ENCODE assay signal across 8 cellular contexts in the genomic region with DNA sequence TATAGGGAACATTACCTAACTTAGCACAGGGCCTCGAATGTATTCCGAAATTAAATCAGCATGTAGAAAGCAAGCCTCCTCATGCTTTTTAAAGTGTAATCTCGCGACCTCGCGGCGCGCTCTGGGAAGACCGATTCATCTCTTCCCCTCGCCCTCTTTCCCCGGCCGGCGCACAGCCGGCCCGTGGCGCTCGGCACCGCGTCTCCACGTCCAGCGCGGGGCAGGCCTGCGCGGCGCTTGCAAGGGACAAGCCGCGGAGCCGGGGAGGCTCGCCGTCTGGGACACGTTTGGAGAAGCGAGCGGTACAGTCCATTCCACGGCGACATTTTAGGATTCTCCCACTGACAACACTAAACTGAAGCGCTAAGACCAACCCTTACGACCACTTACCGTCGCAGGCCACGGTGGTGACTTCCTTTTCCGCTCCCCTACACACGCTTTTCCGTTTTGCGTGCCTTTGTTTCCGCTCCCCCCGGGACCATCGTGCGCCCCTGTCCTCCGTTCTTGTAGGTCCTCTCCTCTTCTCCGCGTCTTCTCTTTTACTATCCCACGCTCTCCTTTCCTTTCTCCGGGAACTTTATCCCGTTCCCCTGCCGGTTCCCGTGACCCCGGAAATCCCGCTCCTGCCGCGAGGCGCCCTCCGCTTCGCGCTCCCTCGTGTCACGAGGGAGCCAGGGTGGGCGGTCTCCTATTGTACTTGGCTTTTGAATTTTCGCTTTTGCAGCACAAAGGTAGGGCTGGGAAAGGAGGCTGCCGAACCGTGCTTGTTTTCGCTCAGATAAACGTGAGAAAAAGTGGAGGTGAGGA. TPM values are rescaled to one million over a fixed set of nuclear protein-coding genes. Genes with fewer than 3 reads are reported as not detected.
DNase-seq lines count a peak whose midpoint lies in the region; ATAC-seq, FAIRE-seq and TF ChIP-seq lines count a peak whose summit lies in the region.

A gene with protein sequence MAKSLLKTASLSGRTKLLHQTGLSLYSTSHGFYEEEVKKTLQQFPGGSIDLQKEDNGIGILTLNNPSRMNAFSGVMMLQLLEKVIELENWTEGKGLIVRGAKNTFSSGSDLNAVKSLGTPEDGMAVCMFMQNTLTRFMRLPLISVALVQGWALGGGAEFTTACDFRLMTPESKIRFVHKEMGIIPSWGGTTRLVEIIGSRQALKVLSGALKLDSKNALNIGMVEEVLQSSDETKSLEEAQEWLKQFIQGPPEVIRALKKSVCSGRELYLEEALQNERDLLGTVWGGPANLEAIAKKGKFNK (minus strand): TSS at position 664 of the 807 bp plus-strand sequence. CDS start 12,581 bp downstream, outside the sequence.

- peak; percentile 88 for TF ChIP-seq POLR2A in Raji (IDR thresholded peaks at IDR 0.05; ENCODE audit: insufficient read depth, low read depth, low read length)

- H3K27me3 Mint-ChIP-seq in GM23338 (ENCODE audit: insufficient read depth, low read depth, poor library complexity): no peaks in the 10 kb centered on the region

- H3K36me3 ChIP-seq in GM23338 (ENCODE audit: insufficient read depth) (no peaks in the 10 kb centered on the region), neutrophil (no peaks in the 10 kb centered on the region)

- H3K4me1 ChIP-seq in GM23338 (ENCODE audit: insufficient read depth) (peaks cover 51% of the 10 kb centered on the region), neutrophil (ENCODE audit: control insufficient read depth in 1 of 2, insufficient read depth in 1 of 2, low read depth in 1 of 2, low read length in 1 of 2) (peaks cover 71 to 73% of the 10 kb centered on the region in 2 experiments)

- no peak for TF ChIP-seq CTCF in GM23338 (conservative IDR thresholded peaks at IDR 0.05; ENCODE audit: low read depth in 2 of 2)
- peak; percentile 12 for TF ChIP-seq CTCF in neutrophil (IDR thresholded peaks at IDR 0.05)

- H3K9me3 ChIP-seq in neutrophil: no peaks in the 10 kb centered on the region

- FAIRE-seq in frontal cortex (lab: Jason Lieb, UNC): no peak

- peaks cover 21% of the 10 kb centered on the region for H3K4me1 Mint-ChIP-seq in GM23338

- H3K27ac ChIP-seq in GM23338 (ENCODE audit: low read depth) (peak within 1 kb of the TSS; percentile 77), neutrophil (peak within 1 kb of the TSS; percentile 79), substantia nigra (ENCODE audit: low read depth, low read length, poor library complexity, severe bottlenecking) (peak within 1 kb of the TSS; percentile 16)

- no peaks in the 10 kb centered on the region for H3K9me2 ChIP-seq in GM23338 (ENCODE audit: insufficient read depth)

- H2AFZ ChIP-seq in GM23338: peak within 1 kb of the TSS; percentile 61; the same call in 1 of the 2 replicates

- H3K4me2 ChIP-seq in GM23338: peak within 1 kb of the TSS; percentile 79

- no peaks in the 10 kb centered on the region for H4K20me1 ChIP-seq in GM23338 (replicated peaks; ENCODE audit: insufficient read depth)

- H3K4me3 ChIP-seq in GM23338 (peak within 1 kb of the TSS; percentile 64), neutrophil (ENCODE audit: low read depth in 1 of 2, low read length in 1 of 2) (peak within 1 kb of the TSS; percentile 76 to 87)

- no peak within 1 kb of the TSS for H3K4me3 Mint-ChIP-seq in GM23338

- H3K9me3 Mint-ChIP-seq in GM23338: no peaks in the 10 kb centered on the region

- H3K36me3 Mint-ChIP-seq in GM23338 (ENCODE audit: low read depth): peaks cover 6% of the 10 kb centered on the region; the same call in 1 of the 3 replicates

- H3K79me2 ChIP-seq in GM23338 (replicated peaks; ENCODE audit: insufficient read depth): peaks cover 69% of the 10 kb centered on the region

- peak; percentile 74 for ATAC-seq in GM23338

- no peaks in the 10 kb centered on the region for H3K27me3 ChIP-seq in GM23338 (ENCODE audit: insufficient read depth)
- no peaks in the 10 kb centered on the region for H3K27me3 ChIP-seq in neutrophil

- no peak within 1 kb of the TSS for H3K27ac Mint-ChIP-seq in GM23338

- DNase-seq in EH (ENCODE audit: low read depth): peak; percentile 72
- peak; percentile 79 for DNase-seq in GM23338 (ENCODE audit: low spot score)
- DNase-seq in LHCN-M2 (ENCODE audit: low read depth): peak; percentile 87
- DNase-seq in activated effector memory CD4-positive, alpha-beta T cell treated with Interleukin-2 at 50 U/mL for 16 hours: peak; percentile 59
- peak; percentile 46 to 53 for DNase-seq in frontal cortex (ENCODE audit: low spot score in 2 of 2)
- DNase-seq in substantia nigra (lab: John Stamatoyannopoulos, UW): peak in 47 of 49 donors; percentile 5 to 78 (median 52)

- H3F3A ChIP-seq in GM23338 (replicated peaks; ENCODE audit: low read depth): no peaks in the 10 kb centered on the region

TF ChIP-seq in GM23338, 12 proteins besides CTCF, POLR2A, EP300 and RAD21:
- TF ChIP-seq, protein P1, sequence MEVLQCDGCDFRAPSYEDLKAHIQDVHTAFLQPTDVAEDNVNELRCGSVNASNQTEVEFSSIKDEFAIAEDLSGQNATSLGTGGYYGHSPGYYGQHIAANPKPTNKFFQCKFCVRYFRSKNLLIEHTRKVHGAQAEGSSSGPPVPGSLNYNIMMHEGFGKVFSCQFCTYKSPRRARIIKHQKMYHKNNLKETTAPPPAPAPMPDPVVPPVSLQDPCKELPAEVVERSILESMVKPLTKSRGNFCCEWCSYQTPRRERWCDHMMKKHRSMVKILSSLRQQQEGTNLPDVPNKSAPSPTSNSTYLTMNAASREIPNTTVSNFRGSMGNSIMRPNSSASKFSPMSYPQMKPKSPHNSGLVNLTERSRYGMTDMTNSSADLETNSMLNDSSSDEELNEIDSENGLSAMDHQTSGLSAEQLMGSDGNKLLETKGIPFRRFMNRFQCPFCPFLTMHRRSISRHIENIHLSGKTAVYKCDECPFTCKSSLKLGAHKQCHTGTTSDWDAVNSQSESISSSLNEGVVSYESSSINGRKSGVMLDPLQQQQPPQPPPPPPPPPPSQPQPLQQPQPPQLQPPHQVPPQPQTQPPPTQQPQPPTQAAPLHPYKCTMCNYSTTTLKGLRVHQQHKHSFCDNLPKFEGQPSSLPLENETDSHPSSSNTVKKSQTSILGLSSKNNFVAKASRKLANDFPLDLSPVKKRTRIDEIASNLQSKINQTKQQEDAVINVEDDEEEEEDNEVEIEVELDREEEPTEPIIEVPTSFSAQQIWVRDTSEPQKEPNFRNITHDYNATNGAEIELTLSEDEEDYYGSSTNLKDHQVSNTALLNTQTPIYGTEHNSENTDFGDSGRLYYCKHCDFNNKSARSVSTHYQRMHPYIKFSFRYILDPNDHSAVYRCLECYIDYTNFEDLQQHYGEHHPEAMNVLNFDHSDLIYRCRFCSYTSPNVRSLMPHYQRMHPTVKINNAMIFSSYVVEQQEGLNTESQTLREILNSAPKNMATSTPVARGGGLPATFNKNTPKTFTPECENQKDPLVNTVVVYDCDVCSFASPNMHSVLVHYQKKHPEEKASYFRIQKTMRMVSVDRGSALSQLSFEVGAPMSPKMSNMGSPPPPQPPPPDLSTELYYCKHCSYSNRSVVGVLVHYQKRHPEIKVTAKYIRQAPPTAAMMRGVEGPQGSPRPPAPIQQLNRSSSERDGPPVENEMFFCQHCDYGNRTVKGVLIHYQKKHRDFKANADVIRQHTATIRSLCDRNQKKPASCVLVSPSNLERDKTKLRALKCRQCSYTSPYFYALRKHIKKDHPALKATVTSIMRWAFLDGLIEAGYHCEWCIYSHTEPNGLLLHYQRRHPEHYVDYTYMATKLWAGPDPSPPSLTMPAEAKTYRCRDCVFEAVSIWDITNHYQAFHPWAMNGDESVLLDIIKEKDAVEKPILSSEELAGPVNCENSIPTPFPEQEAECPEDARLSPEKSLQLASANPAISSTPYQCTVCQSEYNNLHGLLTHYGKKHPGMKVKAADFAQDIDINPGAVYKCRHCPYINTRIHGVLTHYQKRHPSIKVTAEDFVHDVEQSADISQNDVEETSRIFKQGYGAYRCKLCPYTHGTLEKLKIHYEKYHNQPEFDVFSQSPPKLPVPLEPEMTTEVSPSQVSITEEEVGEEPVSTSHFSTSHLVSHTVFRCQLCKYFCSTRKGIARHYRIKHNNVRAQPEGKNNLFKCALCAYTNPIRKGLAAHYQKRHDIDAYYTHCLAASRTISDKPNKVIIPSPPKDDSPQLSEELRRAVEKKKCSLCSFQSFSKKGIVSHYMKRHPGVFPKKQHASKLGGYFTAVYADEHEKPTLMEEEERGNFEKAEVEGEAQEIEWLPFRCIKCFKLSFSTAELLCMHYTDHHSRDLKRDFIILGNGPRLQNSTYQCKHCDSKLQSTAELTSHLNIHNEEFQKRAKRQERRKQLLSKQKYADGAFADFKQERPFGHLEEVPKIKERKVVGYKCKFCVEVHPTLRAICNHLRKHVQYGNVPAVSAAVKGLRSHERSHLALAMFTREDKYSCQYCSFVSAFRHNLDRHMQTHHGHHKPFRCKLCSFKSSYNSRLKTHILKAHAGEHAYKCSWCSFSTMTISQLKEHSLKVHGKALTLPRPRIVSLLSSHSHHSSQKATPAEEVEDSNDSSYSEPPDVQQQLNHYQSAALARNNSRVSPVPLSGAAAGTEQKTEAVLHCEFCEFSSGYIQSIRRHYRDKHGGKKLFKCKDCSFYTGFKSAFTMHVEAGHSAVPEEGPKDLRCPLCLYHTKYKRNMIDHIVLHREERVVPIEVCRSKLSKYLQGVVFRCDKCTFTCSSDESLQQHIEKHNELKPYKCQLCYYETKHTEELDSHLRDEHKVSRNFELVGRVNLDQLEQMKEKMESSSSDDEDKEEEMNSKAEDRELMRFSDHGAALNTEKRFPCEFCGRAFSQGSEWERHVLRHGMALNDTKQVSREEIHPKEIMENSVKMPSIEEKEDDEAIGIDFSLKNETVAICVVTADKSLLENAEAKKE (CRISPR knock-in tag; IDR thresholded peaks at IDR 0.05): no peak
- TF ChIP-seq ZNF114 (CRISPR knock-in tag; IDR thresholded peaks at IDR 0.05): no peak
- TF ChIP-seq, protein P2, sequence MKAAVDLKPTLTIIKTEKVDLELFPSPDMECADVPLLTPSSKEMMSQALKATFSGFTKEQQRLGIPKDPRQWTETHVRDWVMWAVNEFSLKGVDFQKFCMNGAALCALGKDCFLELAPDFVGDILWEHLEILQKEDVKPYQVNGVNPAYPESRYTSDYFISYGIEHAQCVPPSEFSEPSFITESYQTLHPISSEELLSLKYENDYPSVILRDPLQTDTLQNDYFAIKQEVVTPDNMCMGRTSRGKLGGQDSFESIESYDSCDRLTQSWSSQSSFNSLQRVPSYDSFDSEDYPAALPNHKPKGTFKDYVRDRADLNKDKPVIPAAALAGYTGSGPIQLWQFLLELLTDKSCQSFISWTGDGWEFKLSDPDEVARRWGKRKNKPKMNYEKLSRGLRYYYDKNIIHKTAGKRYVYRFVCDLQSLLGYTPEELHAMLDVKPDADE (IDR thresholded peaks at IDR 0.05): peak; percentile 76; the same call in 1 of the 2 replicates
- TF ChIP-seq EZH2 (IDR thresholded peaks at IDR 0.05; ENCODE audit: low read depth, unreplicated experiment): no peak
- TF ChIP-seq JUNB (IDR thresholded peaks at IDR 0.05; ENCODE audit: unreplicated experiment): no peak
- TF ChIP-seq POLR2AphosphoS5 (IDR thresholded peaks at IDR 0.05; ENCODE audit: low read depth): peak; percentile 68

RNA-seq across cellular contexts. Expression of the gene that starts here (rescaled TPM):
- 65.8 and 77.1 TPM in 2 replicates for total RNA-seq in GM23338 (2014; rRNA removed; shearing (Covaris generic))
- 74.9 and 98.4 TPM in 2 replicates for polyA plus RNA-seq in GM23338 (2016; fragmentation: Nextera tagmentation; extraction: Ambion mirVana)
- total RNA-seq in LHCN-M2 (2014; rRNA removed): 91.6 and 97.8 TPM in 2 replicates
- 36.2 TPM for polyA plus RNA-seq in LHCN-M2 (2012)
- 49.7 TPM for total RNA-seq in frontal cortex

Comparison
In these comparisons a context has a peak if more than half of its experiments do, and no peak if none do; other contexts are left out.
1. Peak in every context shown above with its lines: DNase-seq, ATAC-seq, H3K4me3 ChIP-seq and H3K27ac ChIP-seq.
2. H3K27ac ChIP-seq: peak in every context shown above with its lines; median percentile 79 in neutrophil; 77 in GM23338; 16 in substantia nigra.